ENCODE assay signal across 18 cellular contexts in genomic region chr18:40708726-40709125, GRCh38.
DNase-seq lines count a peak whose midpoint lies in the region; ATAC-seq and TF ChIP-seq lines count a peak whose summit lies in the region.
"Had no signal": no experiment of that assay in that cellular context is flagged by ENCODE, and none has a peak within 500 bp of the region (broad histone marks: within the 10 kb centered on the region; RNA-seq: fewer than 3 reads in every experiment).

No MANE protein-coding gene starts in this region.

- ATAC-seq in GM23338 (no peak), GM18517 (IDR thresholded peaks at IDR 0.05; ENCODE audit: unreplicated experiment) (no peak), HG02798 (IDR thresholded peaks at IDR 0.05; ENCODE audit: poor library complexity, unreplicated experiment) (no peak)

- no peaks in the 10 kb centered on the region for H3K36me3 ChIP-seq in GM23338 (ENCODE audit: insufficient read depth)
- no peaks in the 10 kb centered on the region for H3K36me3 ChIP-seq in endodermal cell (ENCODE audit: control insufficient read depth, insufficient read depth, low read length)

- H3K36me3 Mint-ChIP-seq in GM23338 (ENCODE audit: low read depth) (no peaks in the 10 kb centered on the region), endodermal cell (ENCODE audit: low read depth) (no peaks in the 10 kb centered on the region)

- no peaks in the 10 kb centered on the region for H3K27me3 Mint-ChIP-seq in GM23338 (ENCODE audit: insufficient read depth, low read depth, poor library complexity)
- H3K27me3 Mint-ChIP-seq in endodermal cell (ENCODE audit: insufficient read depth) = no peaks in the 10 kb centered on the region
- H3K27me3 Mint-ChIP-seq: B cell had no signal

- H3F3A ChIP-seq in GM23338 (replicated peaks; ENCODE audit: low read depth) = no peaks in the 10 kb centered on the region

- H3K9me3 ChIP-seq in endodermal cell (ENCODE audit: control insufficient read depth, low read length) = no peaks in the 10 kb centered on the region

- TF ChIP-seq CTCF in GM23338 (conservative IDR thresholded peaks at IDR 0.05; ENCODE audit: low read depth in 2 of 2) = no peak
- TF ChIP-seq CTCF in endodermal cell (conservative IDR thresholded peaks at IDR 0.05) = no peak

- H3K79me2 ChIP-seq in GM23338 (replicated peaks; ENCODE audit: insufficient read depth) = no peaks in the 10 kb centered on the region

- H3K9me3 Mint-ChIP-seq in GM23338 = no peaks in the 10 kb centered on the region
- H3K9me3 Mint-ChIP-seq in endodermal cell = no peaks in the 10 kb centered on the region

- H3K27me3 ChIP-seq in GM23338 (ENCODE audit: insufficient read depth) (no peaks in the 10 kb centered on the region), endodermal cell (ENCODE audit: control insufficient read depth, insufficient read depth, low read length, poor library complexity, severe bottlenecking) (no peaks in the 10 kb centered on the region)

- no peak overlapping the region for H3K4me3 Mint-ChIP-seq in GM23338
- H3K4me3 Mint-ChIP-seq in endodermal cell = no peak overlapping the region
- H3K4me3 Mint-ChIP-seq: B cell; T-helper 1 cell treated with Interleukin-12 subunit alpha and Interleukin-12 subunit beta and Interleukin-4 antibody, amounts not matched to agents 30 μg/mL and 1 μg/mL, for 36 hours had no signal

- H3K4me1 Mint-ChIP-seq in GM23338 = peaks cover 4% of the 10 kb centered on the region; the same call in 2 of the 3 replicates
- H3K4me1 Mint-ChIP-seq in endodermal cell = peaks cover 5% of the 10 kb centered on the region
- H3K4me1 Mint-ChIP-seq: B cell had no signal

- H2AFZ ChIP-seq in GM23338 = peak overlapping the region; percentile 60; the same call in 1 of the 2 replicates

- in situ Hi-C loops in ACHN (cut with HindIII; ENCODE audit: low pct_ligation_motif_present, low pct_unique_long_range_greater_than_20kb, low sequenced_read_pairs) = no loop called here

- no peaks in the 10 kb centered on the region; the same call in 1 of the 2 replicates for H3K4me1 ChIP-seq in GM23338 (ENCODE audit: insufficient read depth)
- peaks cover 3% of the 10 kb centered on the region for H3K4me1 ChIP-seq in endodermal cell (ENCODE audit: control insufficient read depth, insufficient read depth, low read length)

- H3K4me2 ChIP-seq in GM23338 = no peak overlapping the region

- H3K9ac ChIP-seq in endodermal cell (ENCODE audit: extremely low read depth, low read length, poor library complexity, severe bottlenecking) = no peak overlapping the region

- no peak overlapping the region for H3K27ac ChIP-seq in GM23338 (ENCODE audit: low read depth)
- H3K27ac ChIP-seq in endodermal cell (ENCODE audit: low read depth, low read length) = no peak overlapping the region
- H3K27ac ChIP-seq: RWPE1 had no signal

- DNase-seq in A172 (ENCODE audit: low spot score) = peak; percentile 20
- DNase-seq in GM23338 (ENCODE audit: low spot score) = peak; percentile 3
- DNase-seq in NCI-H69 (lab: John Stamatoyannopoulos, UW) = peak; percentile 10
- peak; percentile 50 for DNase-seq in endodermal cell
- no peak for DNase-seq in ACHN
- DNase-seq: DMS 273 treated with DMSO at 0.1 percent for 48 hours, GDM1, GOT3, NCI-H1105 treated with DMSO at 0.1 percent for 48 hours, NCI-H187, NCI-H446 treated with DMSO at 0.1 percent for 48 hours, NCI-H774, SIG-M5 had no signal

- H3K9me2 ChIP-seq in GM23338 (ENCODE audit: insufficient read depth) = no peaks in the 10 kb centered on the region

- no peak overlapping the region for H3K4me3 ChIP-seq in GM23338
- H3K4me3 ChIP-seq in endodermal cell (ENCODE audit: low read length) = no peak overlapping the region

- H3K27ac Mint-ChIP-seq in GM23338 (no peak overlapping the region), endodermal cell (no peak overlapping the region)
- H3K27ac Mint-ChIP-seq: B cell; T-helper 1 cell treated with Interleukin-12 subunit alpha and Interleukin-12 subunit beta and Interleukin-4 antibody, amounts not matched to agents 30 μg/mL and 1 μg/mL, for 36 hours had no signal

- H4K20me1 ChIP-seq in GM23338 (replicated peaks; ENCODE audit: insufficient read depth) = no peaks in the 10 kb centered on the region

TF ChIP-seq in GM23338, 12 proteins besides CTCF, POLR2A, EP300 and RAD21:
- TF ChIP-seq JUNB (IDR thresholded peaks at IDR 0.05; ENCODE audit: unreplicated experiment) (no peak), STAT1 (IDR thresholded peaks at IDR 0.05; ENCODE audit: unreplicated experiment) (no peak), ZNF331 (CRISPR knock-in tag; IDR thresholded peaks at IDR 0.05; ENCODE audit: low read depth) (no peak), POLR2AphosphoS5 (IDR thresholded peaks at IDR 0.05; ENCODE audit: low read depth) (no peak), EZH2 (IDR thresholded peaks at IDR 0.05; ENCODE audit: low read depth, unreplicated experiment) (no peak)
- TF ChIP-seq, protein P1, sequence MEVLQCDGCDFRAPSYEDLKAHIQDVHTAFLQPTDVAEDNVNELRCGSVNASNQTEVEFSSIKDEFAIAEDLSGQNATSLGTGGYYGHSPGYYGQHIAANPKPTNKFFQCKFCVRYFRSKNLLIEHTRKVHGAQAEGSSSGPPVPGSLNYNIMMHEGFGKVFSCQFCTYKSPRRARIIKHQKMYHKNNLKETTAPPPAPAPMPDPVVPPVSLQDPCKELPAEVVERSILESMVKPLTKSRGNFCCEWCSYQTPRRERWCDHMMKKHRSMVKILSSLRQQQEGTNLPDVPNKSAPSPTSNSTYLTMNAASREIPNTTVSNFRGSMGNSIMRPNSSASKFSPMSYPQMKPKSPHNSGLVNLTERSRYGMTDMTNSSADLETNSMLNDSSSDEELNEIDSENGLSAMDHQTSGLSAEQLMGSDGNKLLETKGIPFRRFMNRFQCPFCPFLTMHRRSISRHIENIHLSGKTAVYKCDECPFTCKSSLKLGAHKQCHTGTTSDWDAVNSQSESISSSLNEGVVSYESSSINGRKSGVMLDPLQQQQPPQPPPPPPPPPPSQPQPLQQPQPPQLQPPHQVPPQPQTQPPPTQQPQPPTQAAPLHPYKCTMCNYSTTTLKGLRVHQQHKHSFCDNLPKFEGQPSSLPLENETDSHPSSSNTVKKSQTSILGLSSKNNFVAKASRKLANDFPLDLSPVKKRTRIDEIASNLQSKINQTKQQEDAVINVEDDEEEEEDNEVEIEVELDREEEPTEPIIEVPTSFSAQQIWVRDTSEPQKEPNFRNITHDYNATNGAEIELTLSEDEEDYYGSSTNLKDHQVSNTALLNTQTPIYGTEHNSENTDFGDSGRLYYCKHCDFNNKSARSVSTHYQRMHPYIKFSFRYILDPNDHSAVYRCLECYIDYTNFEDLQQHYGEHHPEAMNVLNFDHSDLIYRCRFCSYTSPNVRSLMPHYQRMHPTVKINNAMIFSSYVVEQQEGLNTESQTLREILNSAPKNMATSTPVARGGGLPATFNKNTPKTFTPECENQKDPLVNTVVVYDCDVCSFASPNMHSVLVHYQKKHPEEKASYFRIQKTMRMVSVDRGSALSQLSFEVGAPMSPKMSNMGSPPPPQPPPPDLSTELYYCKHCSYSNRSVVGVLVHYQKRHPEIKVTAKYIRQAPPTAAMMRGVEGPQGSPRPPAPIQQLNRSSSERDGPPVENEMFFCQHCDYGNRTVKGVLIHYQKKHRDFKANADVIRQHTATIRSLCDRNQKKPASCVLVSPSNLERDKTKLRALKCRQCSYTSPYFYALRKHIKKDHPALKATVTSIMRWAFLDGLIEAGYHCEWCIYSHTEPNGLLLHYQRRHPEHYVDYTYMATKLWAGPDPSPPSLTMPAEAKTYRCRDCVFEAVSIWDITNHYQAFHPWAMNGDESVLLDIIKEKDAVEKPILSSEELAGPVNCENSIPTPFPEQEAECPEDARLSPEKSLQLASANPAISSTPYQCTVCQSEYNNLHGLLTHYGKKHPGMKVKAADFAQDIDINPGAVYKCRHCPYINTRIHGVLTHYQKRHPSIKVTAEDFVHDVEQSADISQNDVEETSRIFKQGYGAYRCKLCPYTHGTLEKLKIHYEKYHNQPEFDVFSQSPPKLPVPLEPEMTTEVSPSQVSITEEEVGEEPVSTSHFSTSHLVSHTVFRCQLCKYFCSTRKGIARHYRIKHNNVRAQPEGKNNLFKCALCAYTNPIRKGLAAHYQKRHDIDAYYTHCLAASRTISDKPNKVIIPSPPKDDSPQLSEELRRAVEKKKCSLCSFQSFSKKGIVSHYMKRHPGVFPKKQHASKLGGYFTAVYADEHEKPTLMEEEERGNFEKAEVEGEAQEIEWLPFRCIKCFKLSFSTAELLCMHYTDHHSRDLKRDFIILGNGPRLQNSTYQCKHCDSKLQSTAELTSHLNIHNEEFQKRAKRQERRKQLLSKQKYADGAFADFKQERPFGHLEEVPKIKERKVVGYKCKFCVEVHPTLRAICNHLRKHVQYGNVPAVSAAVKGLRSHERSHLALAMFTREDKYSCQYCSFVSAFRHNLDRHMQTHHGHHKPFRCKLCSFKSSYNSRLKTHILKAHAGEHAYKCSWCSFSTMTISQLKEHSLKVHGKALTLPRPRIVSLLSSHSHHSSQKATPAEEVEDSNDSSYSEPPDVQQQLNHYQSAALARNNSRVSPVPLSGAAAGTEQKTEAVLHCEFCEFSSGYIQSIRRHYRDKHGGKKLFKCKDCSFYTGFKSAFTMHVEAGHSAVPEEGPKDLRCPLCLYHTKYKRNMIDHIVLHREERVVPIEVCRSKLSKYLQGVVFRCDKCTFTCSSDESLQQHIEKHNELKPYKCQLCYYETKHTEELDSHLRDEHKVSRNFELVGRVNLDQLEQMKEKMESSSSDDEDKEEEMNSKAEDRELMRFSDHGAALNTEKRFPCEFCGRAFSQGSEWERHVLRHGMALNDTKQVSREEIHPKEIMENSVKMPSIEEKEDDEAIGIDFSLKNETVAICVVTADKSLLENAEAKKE (CRISPR knock-in tag; IDR thresholded peaks at IDR 0.05) = no peak
